ENCODE assay signal across 1 cellular context in the genomic region with DNA sequence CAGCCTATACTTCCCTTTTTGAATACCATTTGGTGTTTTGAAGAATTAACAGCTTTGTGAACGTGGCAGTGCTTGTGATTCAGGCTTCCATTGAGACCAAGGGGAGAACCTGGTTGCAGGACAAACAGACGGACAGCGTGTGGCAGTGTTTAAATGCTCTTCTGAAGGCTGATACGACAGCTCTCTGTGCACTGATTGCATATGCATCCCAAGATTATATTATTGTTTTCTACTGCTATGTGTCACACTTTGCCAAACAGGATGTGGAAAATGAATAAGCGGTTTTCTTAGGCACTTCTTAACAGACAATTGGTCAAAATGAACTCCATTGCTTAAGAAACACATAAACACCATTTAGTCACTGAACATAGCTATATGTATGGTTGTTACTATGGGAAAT.
TF ChIP-seq lines count a peak whose summit lies in the region.

No MANE protein-coding gene starts in this region.

TF ChIP-seq in HepG2, 621 proteins besides CTCF, POLR2A, EP300 and RAD21:
- TF ChIP-seq STAG1 (CRISPR knock-in tag; IDR thresholded peaks at IDR 0.05) = 0 out of 2 replicates have a peak, but pooled peaks have one; percentile 14
